ENCODE assay signal across 10 cellular contexts in genomic region chr10:44947356-44948152, GRCh38. TPM values are rescaled to one million over a fixed set of nuclear protein-coding genes. Genes with fewer than 3 reads are reported as not detected.
DNase-seq lines count a peak whose midpoint lies in the region; ATAC-seq and TF ChIP-seq lines count a peak whose summit lies in the region.
"Had no signal": no experiment of that assay in that cellular context is flagged by ENCODE, and none has a peak within 500 bp of the region (broad histone marks: within the 10 kb centered on the region; RNA-seq: fewer than 3 reads in every experiment).

No MANE protein-coding gene starts in this region.

- H3K4me3 Mint-ChIP-seq in H9: no peak overlapping the region

- H3K4me1 Mint-ChIP-seq in H9: peaks cover 18 to 21% of the 10 kb centered on the region in 2 experiments

- H3K4me3 ChIP-seq in transverse colon: no peak overlapping the region

- H2AFZ ChIP-seq in H9 (ENCODE audit: low read length): no peak overlapping the region

- H3K14ac ChIP-seq in H9 (ENCODE audit: insufficient read depth, low read length): no peak overlapping the region

- H2BK15ac ChIP-seq in H9 (ENCODE audit: low read depth, low read length): no peak overlapping the region

- no peak overlapping the region for H4K91ac ChIP-seq in H9 (ENCODE audit: insufficient read length, low read depth, low read length)

- no peak overlapping the region for H3K4me2 ChIP-seq in H9 (ENCODE audit: insufficient read depth, insufficient read length, low read length)

- H3T11ph ChIP-seq in H9 (ENCODE audit: low read length): no peak overlapping the region

- intact Hi-C loops in transverse colon (cut with DNase I; ENCODE audit: low total_unique reads): no loop called here

- no peak overlapping the region; a peak in 1 of 7 replicates for H3K27ac Mint-ChIP-seq in H9

- H4K8ac ChIP-seq in H9 (replicated peaks; ENCODE audit: insufficient read length, low read depth, low read length): no peak overlapping the region

- no peak overlapping the region for H3K9ac ChIP-seq in H9 (ENCODE audit: extremely low read depth, insufficient read length, low read length)

- in situ Hi-C loops in transverse colon (cut with MboI; ENCODE audit: low pct_ligation_motif_present in 1 of 4, low pct_unique_long_range_greater_than_20kb in 1 of 4, low sequenced_read_pairs in 3 of 4): no loop called here

- H4K20me1 ChIP-seq in H9 (ENCODE audit: control insufficient read depth, insufficient read depth, insufficient read length): no peaks in the 10 kb centered on the region

- DNase-seq in H9: peak; percentile 24
- DNase-seq in NAMALWA (ENCODE audit: low spot score): peak; percentile 21
- peak; percentile 22 for DNase-seq in omental fat pad (ENCODE audit: low spot score)
- DNase-seq in stimulated activated CD4-positive, alpha-beta T cell treated with anti-CD3 and anti-CD28 coated beads, Interleukin-2, amount 100 ng/mL, for 24 hours: no peak
- DNase-seq in OCI-M2 (lab: John Stamatoyannopoulos, UW; ENCODE audit: unreplicated experiment): no peak
- DNase-seq in transverse colon: no peak
- no peak for DNase-seq in epidermal melanocyte (ENCODE audit: insufficient read length, low spot score)
- DNase-seq: NCI-H1048 had no signal

- H2BK20ac ChIP-seq in H9 (ENCODE audit: low read depth, low read length, poor library complexity, severe bottlenecking): no peak overlapping the region

- TF ChIP-seq EP300 in transverse colon (IDR thresholded peaks at IDR 0.05; ENCODE audit: low read depth): no peak

- no peak overlapping the region for H3K4ac ChIP-seq in H9 (ENCODE audit: low read depth, low read length)

- H3K36me3 Mint-ChIP-seq in H9 (ENCODE audit: insufficient read depth in 1 of 3, low read depth in 3 of 3): peaks cover 2 to 31% (median 10%) of the 10 kb centered on the region in 3 experiments; a peak in 5 of 7 replicates

- H3K27me3 Mint-ChIP-seq in H9 (ENCODE audit: low read depth): peaks cover 4% of the 10 kb centered on the region

- no peaks in the 10 kb centered on the region for H3K23me2 ChIP-seq in H9 (ENCODE audit: insufficient read length, low read depth, low read length, poor library complexity, severe bottlenecking)

- ATAC-seq in GM18873 (IDR thresholded peaks at IDR 0.05; ENCODE audit: low FRiP score, unreplicated experiment): peak; percentile 46
- no peak for ATAC-seq in omental fat pad (ENCODE audit: low FRiP score)

- H3K27me3 ChIP-seq in H9 (ENCODE audit: insufficient read depth, low read length) (no peaks in the 10 kb centered on the region), transverse colon (no peaks in the 10 kb centered on the region)

- WGBS in H9 (ENCODE audit: extremely low coverage, insufficient read length, low lambda C conversion rate): no CpG with 5 or more reads among the region's 6 CpGs
- WGBS in transverse colon (ENCODE audit: low coverage in 1 of 2), 2 donors: 79 to 80% methylated on average over 6 of the region's 6 CpGs

- peaks cover 13 to 27% of the 10 kb centered on the region in 2 experiments for H3K9me3 Mint-ChIP-seq in H9

- H3K9me3 ChIP-seq in H9 (ENCODE audit: control insufficient read depth, low read depth, low read length): peaks cover 10% of the 10 kb centered on the region
- H3K9me3 ChIP-seq in transverse colon: peaks cover 8 to 11% of the 10 kb centered on the region in 2 donors

- H3K36me3 ChIP-seq in transverse colon: no peaks in the 10 kb centered on the region

- no peak overlapping the region for H3K56ac ChIP-seq in H9 (ENCODE audit: insufficient read length, low read depth, low read length)

- no peak overlapping the region for H3K18ac ChIP-seq in H9 (ENCODE audit: insufficient read length, low read depth, low read length)

- TF ChIP-seq POLR2A in transverse colon (IDR thresholded peaks at IDR 0.05): no peak

- H3K23ac ChIP-seq in H9 (ENCODE audit: insufficient read length, low read depth, low read length): no peak overlapping the region

- no peak overlapping the region for H2AK5ac ChIP-seq in H9 (ENCODE audit: insufficient read length, low read length)

- peaks cover under 1% of the 10 kb centered on the region; the same call in 1 of the 2 replicates for H3K4me1 ChIP-seq in H9 (ENCODE audit: insufficient read depth, low read length)
- peaks cover 0 to 4% (median 0%) of the 10 kb centered on the region in 4 donors for H3K4me1 ChIP-seq in transverse colon

- no peaks in the 10 kb centered on the region for H3K79me2 ChIP-seq in H9 (ENCODE audit: insufficient read depth, low read length)

- no peaks in the 10 kb centered on the region for H3K79me1 ChIP-seq in H9 (ENCODE audit: insufficient read depth, low read depth, low read length, poor library complexity, severe bottlenecking)

- no peak overlapping the region for H4K5ac ChIP-seq in H9 (ENCODE audit: insufficient read length, low read depth, low read length)

- no peak overlapping the region for H2BK120ac ChIP-seq in H9 (ENCODE audit: low read depth, low read length, poor library complexity, severe bottlenecking)

- no peak overlapping the region for H3K27ac ChIP-seq in H9 (ENCODE audit: insufficient read length, low read depth, low read length)
- no peak overlapping the region for H3K27ac ChIP-seq in transverse colon

- TF ChIP-seq CTCF in H9 (conservative IDR thresholded peaks at IDR 0.05) (no peak), omental fat pad (IDR thresholded peaks at IDR 0.05) (no peak), transverse colon (IDR thresholded peaks at IDR 0.05) (no peak)

- H2BK12ac ChIP-seq in H9 (ENCODE audit: insufficient read length, low read depth, low read length): no peak overlapping the region

- H2BK5ac ChIP-seq in H9 (ENCODE audit: insufficient read length, low read length): no peak overlapping the region

RNA-seq across cellular contexts. Expression of gene RASSF4, which starts 12.0 kb away (rescaled TPM):
- total RNA-seq in H9 (2021): 11.3 and 11.5 TPM in 2 replicates
- total RNA-seq in omental fat pad: 100 to 1,000 TPM in 3 of 4 donors, 10 to 100 TPM in 1; 75.1 to 229 (median 142) TPM
- total RNA-seq in transverse colon: 10 to 100 TPM; 26.8 to 37.8 (median 27.5) TPM

RNA-seq across cellular contexts. Expression of gene DEPP1, which starts 31.1 kb away (rescaled TPM):
- 1.7 and 2.4 TPM in 2 replicates for total RNA-seq in H9 (2021)
- 100 to 1,000 TPM; 181 to 740 (median 276) TPM for total RNA-seq in omental fat pad
- total RNA-seq in transverse colon: 100 to 1,000 TPM in 2 of 4 donors, 10 to 100 TPM in 2; 14.6 to 109 (median 76.6) TPM

RNA-seq across cellular contexts. Expression of gene TMEM72, which starts 36.4 kb away (rescaled TPM):
- total RNA-seq in H9 (2021) (not detected in 2 replicates), omental fat pad (not detected), transverse colon (10 to 100 TPM in 3 of 4 donors, 1 to 10 TPM in 1; 9.5 to 49.4 (median 16.5) TPM)
- total RNA-seq: temporal lobe had no signal

RNA-seq across cellular contexts. Expression of gene ZNF22, which starts 53.2 kb away (rescaled TPM):
- 36.9 and 37.6 TPM in 2 replicates for total RNA-seq in H9 (2021)
- 10 to 100 TPM; 25.9 to 51.7 (median 37.7) TPM for total RNA-seq in omental fat pad
- total RNA-seq in transverse colon: 10 to 100 TPM in 1 of 4 donors, 1 to 10 TPM in 3; 4.6 to 14.3 (median 9.5) TPM

Comparison
In these comparisons a context has a peak if more than half of its experiments do, and no peak if none do; other contexts are left out.
1. DNase-seq: peak in H9 (single experiment), NAMALWA (single experiment) and omental fat pad (single experiment); none in stimulated activated CD4-positive, alpha-beta T cell treated with anti-CD3 and anti-CD28 coated beads, Interleukin-2, amount 100 ng/mL, for 24 hours (0 of 2), OCI-M2 (single experiment), transverse colon (single experiment) and epidermal melanocyte (single experiment).
2. RNA of gene TMEM72, which starts 36.4 kb away (total RNA-seq): 9.5 to 49.4 TPM in transverse colon; not detected in H9 and not detected in omental fat pad; every median in the first group is over 10 times any median in the second.